ENCODE assay signal across 19 cellular contexts in the genomic region with DNA sequence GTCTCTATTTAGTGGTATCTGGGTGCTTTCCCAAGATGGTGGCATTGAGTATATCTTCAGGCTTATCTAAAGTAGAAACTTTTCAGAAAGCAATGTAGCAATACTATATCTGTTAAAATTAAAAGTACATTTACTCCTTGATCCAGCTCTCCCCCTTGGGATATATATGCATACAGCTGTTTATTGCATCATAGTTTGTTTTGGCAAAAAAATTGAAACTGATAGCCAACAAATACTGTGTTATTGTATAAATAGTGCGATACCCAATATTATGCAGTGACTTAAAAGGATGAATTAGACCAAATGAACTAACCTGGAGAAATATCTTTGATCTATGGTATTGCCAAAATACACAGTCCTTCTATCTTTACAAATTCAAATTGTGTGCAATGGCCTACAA. TPM values are rescaled to one million over a fixed set of nuclear protein-coding genes. Genes with fewer than 3 reads are reported as not detected.
DNase-seq lines count a peak whose midpoint lies in the region; ATAC-seq, FAIRE-seq and TF ChIP-seq lines count a peak whose summit lies in the region.
"Had no signal": no experiment of that assay in that cellular context is flagged by ENCODE, and none has a peak within 500 bp of the region (broad histone marks: within the 10 kb centered on the region; RNA-seq: fewer than 3 reads in every experiment).

No MANE protein-coding gene starts in this region.

- TF ChIP-seq CTCF in body of pancreas (IDR thresholded peaks at IDR 0.05), result no peak
- no peak for TF ChIP-seq CTCF in pancreas (IDR thresholded peaks at IDR 0.05)
- no peak for TF ChIP-seq CTCF in thyroid gland (IDR thresholded peaks at IDR 0.05)

- ATAC-seq in body of pancreas (peak; percentile 77), pancreas (peak; percentile 62 to 79 (median 63)), GM21526 (IDR thresholded peaks at IDR 0.05; ENCODE audit: low FRiP score, unreplicated experiment) (no peak)
- ATAC-seq: A549, GM23338 had no signal

- TF ChIP-seq POLR2A in body of pancreas (IDR thresholded peaks at IDR 0.05) (no peak), thyroid gland (IDR thresholded peaks at IDR 0.05) (no peak)

- FAIRE-seq in pancreas (lab: Jason Lieb, UNC), result no peak
- FAIRE-seq: A549, D721Med had no signal

- H3K9me3 ChIP-seq in body of pancreas (no peaks in the 10 kb centered on the region), pancreas (no peaks in the 10 kb centered on the region), thyroid gland (no peaks in the 10 kb centered on the region)
- H3K9me3 ChIP-seq: A549, Caco-2 had no signal

- no peak overlapping the region for H3K4me3 ChIP-seq in body of pancreas
- no peak overlapping the region for H3K4me3 ChIP-seq in pancreas
- H3K4me3 ChIP-seq in thyroid gland (replicated peaks in 1 of 3), result no peak overlapping the region
- H3K4me3 ChIP-seq: A549, GM23338 had no signal

- H3K36me3 ChIP-seq in body of pancreas (replicated peaks in 1 of 2; ENCODE audit: insufficient read depth in 1 of 2, low read depth in 2 of 2), result no peaks in the 10 kb centered on the region
- no peaks in the 10 kb centered on the region for H3K36me3 ChIP-seq in pancreas
- no peaks in the 10 kb centered on the region for H3K36me3 ChIP-seq in thyroid gland

- intact Hi-C loops in body of pancreas (cut with DNase I), result no loop called here
- intact Hi-C loops in pancreas (cut with DNase I), result no loop called here
- intact Hi-C loops in thyroid gland (cut with DNase I), result no loop called here

- H3K27ac ChIP-seq in body of pancreas (no peak overlapping the region), pancreas (no peak overlapping the region), thyroid gland (no peak overlapping the region)
- H3K27ac ChIP-seq: 22Rv1, A549, C4-2B had no signal

- DNase-seq in DMS53 (lab: John Stamatoyannopoulos, UW) (peak; percentile 13), DMS53 treated with DMSO at 0.1 percent for 48 hours (lab: John Stamatoyannopoulos, UW; ENCODE audit: unreplicated experiment) (no peak), body of pancreas (no peak), pancreas (no peak), thyroid gland (no peak)
- DNase-seq: AML-193; Caco-2; CD4-positive, alpha-beta T cell; DMS79 treated with DMSO at 0.1 percent for 48 hours; GF-D8; HCEC 1CT; KBM-7 had no signal

- 23 to 43% methylated on average over 1 of the region's 1 CpG for WGBS in body of pancreas, 2 donors
- 32 to 38% methylated on average over 1 of the region's 1 CpG for WGBS in pancreas, 2 donors
- 70 to 93% methylated on average over 1 of the region's 1 CpG for WGBS in thyroid gland, 2 donors

- H3K4me1 ChIP-seq in body of pancreas, result no peaks in the 10 kb centered on the region
- peaks cover 0 to 13% (median 0%) of the 10 kb centered on the region in 3 donors for H3K4me1 ChIP-seq in pancreas
- no peaks in the 10 kb centered on the region for H3K4me1 ChIP-seq in thyroid gland
- H3K4me1 ChIP-seq: A549, Caco-2 had no signal

- H3K27me3 ChIP-seq in body of pancreas (no peaks in the 10 kb centered on the region), pancreas (no peaks in the 10 kb centered on the region), thyroid gland (no peaks in the 10 kb centered on the region)

RNA-seq across cellular contexts. Expression of gene OR10A3, which starts 8.4 kb away (rescaled TPM):
- total RNA-seq in body of pancreas, result not detected
- total RNA-seq in pancreas, result not detected
- polyA plus RNA-seq in pancreas, result not detected
- not detected for total RNA-seq in thyroid gland
- total RNA-seq: Caco-2; CD4-positive, alpha-beta T cell; HT-29 had no signal
- polyA plus RNA-seq: A549 had no signal

RNA-seq across cellular contexts. Expression of gene NLRP10, which starts 15.3 kb away (rescaled TPM):
- total RNA-seq in body of pancreas (not detected), pancreas (not detected), thyroid gland (not detected)
- polyA plus RNA-seq in pancreas, result under 1 TPM in 1 of 2 donors, not detected in 1; 0.05 TPM
- total RNA-seq: CD4-positive, alpha-beta T cell; HT-29 had no signal
- polyA plus RNA-seq: A549 had no signal

RNA-seq across cellular contexts. Expression of gene OR10A6, which starts 18.9 kb away (rescaled TPM):
- total RNA-seq in body of pancreas (not detected), pancreas (not detected), thyroid gland (not detected)
- not detected for polyA plus RNA-seq in pancreas
- total RNA-seq: Caco-2; CD4-positive, alpha-beta T cell; GM23338; HT-29 had no signal
- polyA plus RNA-seq: A549 had no signal

RNA-seq across cellular contexts. Expression of gene EIF3F, which starts 37.2 kb away (rescaled TPM):
- 100 to 1,000 TPM; 138 to 153 TPM for total RNA-seq in body of pancreas
- 100 to 1,000 TPM; 132 to 201 (median 175) TPM for total RNA-seq in pancreas
- polyA plus RNA-seq in pancreas, result 100 to 1,000 TPM; 106 to 189 TPM
- total RNA-seq in thyroid gland, result 100 to 1,000 TPM; 187 to 263 (median 231) TPM
